Comparison of ENCODE assay signal across 8 cellular contexts in genomic region chr15:75348034-75348562, GRCh38. TPM values are rescaled to one million over a fixed set of nuclear protein-coding genes. Genes with fewer than 3 reads are reported as not detected.
DNase-seq lines count a peak whose midpoint lies in the region; ATAC-seq and TF ChIP-seq lines count a peak whose summit lies in the region.

No MANE protein-coding gene starts in this region.

- H3K9ac ChIP-seq in duodenal mucosa (ENCODE audit: low read depth in 1 of 2, low read length in 2 of 2): peak overlapping the region; percentile 74 to 88
- peak overlapping the region; percentile 85 for H3K9ac ChIP-seq in mucosa of stomach (ENCODE audit: low read length)

- DNase-seq in BE2C: no peak
- DNase-seq in Jurkat, Clone E6-1 (ENCODE audit: low read depth, low spot score): no peak
- no peak for DNase-seq in NCI-H2029 (lab: John Stamatoyannopoulos, UW)
- DNase-seq in NCI-H2171 treated with DMSO at 0.1 percent for 48 hours (lab: John Stamatoyannopoulos, UW): no peak
- DNase-seq in DMS53 (lab: John Stamatoyannopoulos, UW): no peak

- H3K4me1 ChIP-seq in BE2C: no peaks in the 10 kb centered on the region
- peaks cover 14 to 24% of the 10 kb centered on the region in 2 donors for H3K4me1 ChIP-seq in duodenal mucosa (ENCODE audit: control insufficient read depth in 1 of 2, insufficient read depth in 2 of 2, low read length in 2 of 2)
- H3K4me1 ChIP-seq in mucosa of stomach (ENCODE audit: control insufficient read depth, insufficient read depth, low read length): peaks cover 18% of the 10 kb centered on the region

- H3K27me3 ChIP-seq in BE2C: peaks cover 54% of the 10 kb centered on the region
- no peaks in the 10 kb centered on the region for H3K27me3 ChIP-seq in duodenal mucosa (ENCODE audit: control insufficient read depth in 1 of 2, insufficient read depth in 2 of 2, low read length in 2 of 2)
- H3K27me3 ChIP-seq in mucosa of stomach (ENCODE audit: control insufficient read depth, insufficient read depth, low read length): no peaks in the 10 kb centered on the region

- TF ChIP-seq CTCF in BE2C (IDR thresholded peaks at IDR 0.05; ENCODE audit: low read depth, low read length): no peak

- H3K36me3 ChIP-seq in BE2C (no peaks in the 10 kb centered on the region), duodenal mucosa (ENCODE audit: control insufficient read depth in 1 of 2, insufficient read depth in 2 of 2, low read length in 2 of 2) (no peaks in the 10 kb centered on the region), mucosa of stomach (ENCODE audit: control insufficient read depth, insufficient read depth, low read length) (no peaks in the 10 kb centered on the region)

- peak overlapping the region; percentile 50 for H3K4me3 ChIP-seq in BE2C (ENCODE audit: low read depth, low read length)
- H3K4me3 ChIP-seq in Jurkat, Clone E6-1 (ENCODE audit: low read length): peak overlapping the region; percentile 50; the same call in 1 of the 2 replicates
- peak overlapping the region; percentile 89 to 96 for H3K4me3 ChIP-seq in duodenal mucosa (ENCODE audit: low read depth in 1 of 2, low read length in 2 of 2)
- peak overlapping the region; percentile 80 for H3K4me3 ChIP-seq in mucosa of stomach (ENCODE audit: low read length)

- no peak overlapping the region for H3K27ac ChIP-seq in duodenal mucosa (ENCODE audit: low read depth, low read length)

- H3K9me3 ChIP-seq in BE2C (no peaks in the 10 kb centered on the region), duodenal mucosa (ENCODE audit: control insufficient read depth in 1 of 2, low read length in 2 of 2) (no peaks in the 10 kb centered on the region), mucosa of stomach (ENCODE audit: control insufficient read depth, low read length) (no peaks in the 10 kb centered on the region)

- ATAC-seq in HG03108 (IDR thresholded peaks at IDR 0.05; ENCODE audit: unreplicated experiment): no peak

RNA-seq across cellular contexts. Expression of gene NEIL1, which starts 1.3 kb away (rescaled TPM):
- polyA plus RNA-seq in BE2C (2012; ENCODE audit: insufficient read depth, insufficient read length, low read depth): 7.6 TPM
- polyA plus RNA-seq in Jurkat, Clone E6-1 (2012; ENCODE audit: insufficient read depth, insufficient read length): 10.7 TPM

RNA-seq across cellular contexts. Expression of gene COMMD4, which starts 12.2 kb away (rescaled TPM):
- polyA plus RNA-seq in BE2C (2012; ENCODE audit: insufficient read depth, insufficient read length, low read depth): 74.7 TPM
- polyA plus RNA-seq in Jurkat, Clone E6-1 (2012; ENCODE audit: insufficient read depth, insufficient read length): 154 TPM

RNA-seq across cellular contexts. Expression of gene MAN2C1, which starts 20.3 kb away (rescaled TPM):
- 161 TPM for polyA plus RNA-seq in BE2C (2012; ENCODE audit: insufficient read depth, insufficient read length, low read depth)
- polyA plus RNA-seq in Jurkat, Clone E6-1 (2012; ENCODE audit: insufficient read depth, insufficient read length): 102 TPM
